ENCODE assay signal across 1 cellular context in genomic region chr5:150376799-150377771, GRCh38.
TF ChIP-seq lines count a peak whose summit lies in the region.

No MANE protein-coding gene starts in this region.

TF ChIP-seq in GM12878, 131 proteins besides CTCF, POLR2A, EP300 and RAD21 (continued from another document):
- TF ChIP-seq MLLT1 (IDR thresholded peaks at IDR 0.05) (no peak), DPF2 (IDR thresholded peaks at IDR 0.05) (no peak), E2F8 (IDR thresholded peaks at IDR 0.05; ENCODE audit: low read depth, partially characterized antibody) (no peak), EGR1 (IDR thresholded peaks at IDR 0.05; ENCODE audit: borderline replicate concordance in 1 of 2, low read depth in 2 of 2, low read length in 2 of 2) (no peak)
TF ChIP-seq in GM12878: peak in this region for 0.
